In the genomic region with DNA sequence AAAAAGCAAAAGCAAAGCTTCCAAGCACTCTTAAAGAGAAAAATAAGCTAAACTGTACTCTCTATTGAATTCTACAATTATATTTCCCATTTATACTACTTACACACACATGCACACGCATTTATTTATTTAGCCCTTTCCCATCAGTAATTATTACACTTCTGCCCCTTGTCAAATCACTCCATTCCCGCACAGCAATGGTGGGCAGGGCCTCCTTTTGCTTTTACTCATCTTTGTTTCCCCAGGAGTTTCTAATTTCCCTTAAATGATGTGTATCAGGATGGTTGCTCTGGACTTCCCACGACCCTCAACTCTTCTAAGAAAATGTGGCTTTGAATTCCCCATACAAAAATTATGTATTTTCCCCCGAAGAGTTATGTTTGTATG, we compare ENCODE assay signal across 8 cellular contexts. TPM values are rescaled to one million over a fixed set of nuclear protein-coding genes. Genes with fewer than 3 reads are reported as not detected.
DNase-seq lines count a peak whose midpoint lies in the region; ATAC-seq and TF ChIP-seq lines count a peak whose summit lies in the region.

No MANE protein-coding gene starts in this region.

- peaks cover 10% of the 10 kb centered on the region for H3K4me1 ChIP-seq in mononuclear cell (ENCODE audit: insufficient read depth, low read length)

- no peaks in the 10 kb centered on the region for H3K27me3 ChIP-seq in mononuclear cell (ENCODE audit: insufficient read depth, low read length)

- H3K4me3 Mint-ChIP-seq in brain, result peak overlapping the region; percentile 83 to 92 (median 88)

- no peak for TF ChIP-seq CTCF in 22Rv1 (IDR thresholded peaks at IDR 0.05)
- no peak for TF ChIP-seq CTCF in HFF-Myc (IDR thresholded peaks at IDR 0.05; ENCODE audit: low read depth, low read length, missing control alignments)
- no peak for TF ChIP-seq CTCF in brain (conservative IDR thresholded peaks at IDR 0.05)

- H3K27me3 Mint-ChIP-seq in brain, result peaks cover 8% of the 10 kb centered on the region

- ATAC-seq in GM18868 (IDR thresholded peaks at IDR 0.05; ENCODE audit: unreplicated experiment), result no peak
- ATAC-seq in HG02840 (IDR thresholded peaks at IDR 0.05; ENCODE audit: low FRiP score, unreplicated experiment), result no peak

- peak overlapping the region; percentile 50 for H3K4me3 ChIP-seq in HFF-Myc (replicated peaks; ENCODE audit: low read depth, low read length)
- peak overlapping the region; percentile 53 for H3K4me3 ChIP-seq in mononuclear cell (ENCODE audit: low read length)

- H3K27ac Mint-ChIP-seq in brain, result peak overlapping the region; percentile 77 to 92 (median 90)

- no peaks in the 10 kb centered on the region for H3K36me3 Mint-ChIP-seq in brain

- no peak for DNase-seq in HFF-Myc (ENCODE audit: extremely low read depth, low read depth)
- DNase-seq in AML-193 (lab: John Stamatoyannopoulos, UW), result no peak
- no peak for DNase-seq in stimulated activated CD4-positive, alpha-beta T cell treated with anti-CD3 and anti-CD28 coated beads, Interleukin-2, amount 100 ng/mL, for 48 hours

- peaks cover 0 to 4% (median 0%) of the 10 kb centered on the region in 5 experiments for H3K9me3 Mint-ChIP-seq in brain

- peaks cover 21% of the 10 kb centered on the region for H3K4me1 Mint-ChIP-seq in brain

- H3K27ac ChIP-seq in 22Rv1, result peak overlapping the region; percentile 93

- H3K9me3 ChIP-seq in mononuclear cell (ENCODE audit: low read depth, low read length), result no peaks in the 10 kb centered on the region

RNA-seq across cellular contexts. Expression of a gene that starts 19.9 kb away (rescaled TPM):
- polyA plus RNA-seq in brain (ENCODE audit: insufficient read depth, low read depth, low replicate concordance), result 0.15 TPM
- 0.31 TPM for total RNA-seq in mononuclear cell

RNA-seq across cellular contexts. Expression of a gene that starts 20.1 kb away (rescaled TPM):
- polyA plus RNA-seq in brain (ENCODE audit: insufficient read depth, low read depth, low replicate concordance), result 28.2 TPM
- total RNA-seq in mononuclear cell, result 84.8 TPM

RNA-seq across cellular contexts. Expression of a gene that starts 35.2 kb away (rescaled TPM):
- polyA plus RNA-seq in brain (ENCODE audit: insufficient read depth, low read depth, low replicate concordance), result 1.2 TPM
- total RNA-seq in mononuclear cell, result 0.73 TPM
